15 cellular contexts compared by ENCODE assay signal in genomic region chr4:48237996-48238645, GRCh38. TPM values are rescaled to one million over a fixed set of nuclear protein-coding genes. Genes with fewer than 3 reads are reported as not detected.
DNase-seq lines count a peak whose midpoint lies in the region; ATAC-seq and TF ChIP-seq lines count a peak whose summit lies in the region.
"Had no signal": no experiment of that assay in that cellular context is flagged by ENCODE, and none has a peak within 500 bp of the region (broad histone marks: within the 10 kb centered on the region; RNA-seq: fewer than 3 reads in every experiment).

No MANE protein-coding gene starts in this region.

- no peaks in the 10 kb centered on the region for H3K27me3 Mint-ChIP-seq in activated CD4-positive, alpha-beta T cell treated with anti-CD3 and anti-CD28 coated beads for 36 hours
- H3K27me3 Mint-ChIP-seq: dendritic cell treated with granulocyte-macrophage colony-stimulating factor and Interleukin-4, amounts not matched to agents 40 ng/mL and 50 ng/mL, for 4 days had no signal

- H3K4me1 ChIP-seq in left lung (peaks cover 3 to 27% of the 10 kb centered on the region in 2 donors), testis (no peaks in the 10 kb centered on the region)

- CTCF ChIA-PET in activated CD4-positive, alpha-beta T cell treated with anti-CD3 and anti-CD28 coated beads for 36 hours (lab: Charles Lee), result interaction anchor here (0.6 kb wide), 1 partner anchor 674 kb away, joined by 3 read pairs; no protein-coding TSS in a partner anchor

- TF ChIP-seq POLR2A in testis (IDR thresholded peaks at IDR 0.05), result no peak

- no peak overlapping the region for H3K4me3 ChIP-seq in left lung
- no peak overlapping the region for H3K4me3 ChIP-seq in dorsolateral prefrontal cortex
- H3K4me3 ChIP-seq in testis, result no peak overlapping the region
- H3K4me3 ChIP-seq: BLaER1 treated with 17β-estradiol and CSF1 and Interleukin-3, amounts not matched to agents 10 nM and 100 nM; smooth muscle cell had no signal

- no peak overlapping the region for H3K4me3 Mint-ChIP-seq in activated CD4-positive, alpha-beta T cell treated with anti-CD3 and anti-CD28 coated beads for 36 hours
- H3K4me3 Mint-ChIP-seq: dendritic cell treated with granulocyte-macrophage colony-stimulating factor and Interleukin-4, amounts not matched to agents 40 ng/mL and 50 ng/mL, for 4 days; neural crest cell had no signal

- POLR2A ChIA-PET in activated CD4-positive, alpha-beta T cell treated with anti-CD3 and anti-CD28 coated beads for 36 hours (lab: Charles Lee), result no interaction called here

- H3K27me3 ChIP-seq in left lung (no peaks in the 10 kb centered on the region), dorsolateral prefrontal cortex (no peaks in the 10 kb centered on the region), testis (no peaks in the 10 kb centered on the region)
- H3K27me3 ChIP-seq: BLaER1 treated with 17β-estradiol and CSF1 and Interleukin-3, amounts not matched to agents 10 nM and 100 nM had no signal

- TF ChIP-seq CTCF in left lung (IDR thresholded peaks at IDR 0.05) (no peak), dorsolateral prefrontal cortex (IDR thresholded peaks at IDR 0.05 in 54 of 56, conservative IDR thresholded peaks at IDR 0.05 in 2 of 56; ENCODE audit: low read depth in 1 of 56, partially characterized antibody in 56 of 56) (no peak), testis (IDR thresholded peaks at IDR 0.05) (no peak)

- peak; percentile 9 for DNase-seq in ELR (ENCODE audit: low read depth)
- peak; percentile 70 for DNase-seq in NCI-H2029 treated with DMSO at 0.1 percent for 48 hours (lab: John Stamatoyannopoulos, UW)
- peak; percentile 67 for DNase-seq in dermis blood vessel endothelial cell
- no peak for DNase-seq in left lung
- no peak for DNase-seq in dorsolateral prefrontal cortex
- no peak for DNase-seq in activated CD4-positive, alpha-beta T cell treated with anti-CD3 and anti-CD28 coated beads for 36 hours
- no peak for DNase-seq in testis
- DNase-seq: amniotic stem cell, glutamatergic neuron, NCI-H1930 had no signal

- H3K4me1 Mint-ChIP-seq in activated CD4-positive, alpha-beta T cell treated with anti-CD3 and anti-CD28 coated beads for 36 hours, result peaks cover 12% of the 10 kb centered on the region
- H3K4me1 Mint-ChIP-seq: neural crest cell had no signal

- H3K9me3 ChIP-seq in left lung (no peaks in the 10 kb centered on the region), testis (no peaks in the 10 kb centered on the region)

- H3K27ac ChIP-seq in left lung (no peak overlapping the region), dorsolateral prefrontal cortex (no peak overlapping the region), testis (no peak overlapping the region)
- H3K27ac ChIP-seq: BLaER1 treated with 17β-estradiol and CSF1 and Interleukin-3, amounts not matched to agents 10 nM and 100 nM had no signal

- intact Hi-C loops in left lung (cut with DNase I), result no loop called here
- intact Hi-C loops in dorsolateral prefrontal cortex (cut with DNase I), result no loop called here
- intact Hi-C loops in activated CD4-positive, alpha-beta T cell treated with anti-CD3 and anti-CD28 coated beads for 36 hours (cut with DNase I, micrococcal nuclease), result no loop called here
- intact Hi-C loops in testis (cut with DNase I; ENCODE audit: low total_unique reads), result no loop called here

- no peaks in the 10 kb centered on the region for H3K9me3 Mint-ChIP-seq in activated CD4-positive, alpha-beta T cell treated with anti-CD3 and anti-CD28 coated beads for 36 hours (ENCODE audit: low read depth)
- H3K9me3 Mint-ChIP-seq: dendritic cell treated with granulocyte-macrophage colony-stimulating factor and Interleukin-4, amounts not matched to agents 40 ng/mL and 50 ng/mL, for 4 days; neural crest cell had no signal

- H3K36me3 ChIP-seq in left lung, result no peaks in the 10 kb centered on the region
- no peaks in the 10 kb centered on the region for H3K36me3 ChIP-seq in testis (ENCODE audit: low read depth, missing control alignments)

- no peaks in the 10 kb centered on the region for H3K36me3 Mint-ChIP-seq in activated CD4-positive, alpha-beta T cell treated with anti-CD3 and anti-CD28 coated beads for 36 hours (ENCODE audit: low read depth)

- H3K27ac Mint-ChIP-seq in activated CD4-positive, alpha-beta T cell treated with anti-CD3 and anti-CD28 coated beads for 36 hours, result no peak overlapping the region
- H3K27ac Mint-ChIP-seq: dendritic cell treated with granulocyte-macrophage colony-stimulating factor and Interleukin-4, amounts not matched to agents 40 ng/mL and 50 ng/mL, for 4 days had no signal

- peak; percentile 73 for ATAC-seq in left lung
- ATAC-seq in GM18517 (IDR thresholded peaks at IDR 0.05; ENCODE audit: unreplicated experiment), result no peak
- no peak for ATAC-seq in activated CD4-positive, alpha-beta T cell treated with anti-CD3 and anti-CD28 coated beads for 36 hours

- WGBS in testis, 2 donors, result 53 to 56% methylated on average over 4 of the region's 4 CpGs

RNA-seq across cellular contexts. Expression of gene TEC, which starts 31.5 kb away (rescaled TPM):
- 1.7 and 1.9 TPM in 2 replicates for total RNA-seq in dermis blood vessel endothelial cell
- 1 to 10 TPM; 4.5 to 5.8 TPM for total RNA-seq in left lung
- 1 to 10 TPM in 114 of 120 experiments, under 1 TPM in 6; 0.67 to 4.8 (median 2.3) TPM for total RNA-seq in dorsolateral prefrontal cortex
- 1 to 10 TPM; 3.5 to 4.3 TPM for total RNA-seq in activated CD4-positive, alpha-beta T cell treated with anti-CD3 and anti-CD28 coated beads for 36 hours
- 10 to 100 TPM in 1 of 2 donors, 1 to 10 TPM in 1; 9.2 to 10.8 TPM for total RNA-seq in testis
- 3.5 TPM for polyA plus RNA-seq in testis (ENCODE audit: insufficient read depth, low read depth, low replicate concordance)

Comparison
In these comparisons a context has a peak if more than half of its experiments do, and no peak if none do; other contexts are left out.
1. DNase-seq: peak in ELR (single experiment), NCI-H2029 treated with DMSO at 0.1 percent for 48 hours (single experiment) and dermis blood vessel endothelial cell (single experiment); none in left lung (0 of 2), dorsolateral prefrontal cortex (0 of 10), activated CD4-positive, alpha-beta T cell treated with anti-CD3 and anti-CD28 coated beads for 36 hours (single experiment) and testis (single experiment).